In genomic region chr20:48349673-48350072, GRCh38 we compare ENCODE assay signal across 15 cellular contexts.
DNase-seq lines count a peak whose midpoint lies in the region; TF ChIP-seq lines count a peak whose summit lies in the region.
"Had no signal": no experiment of that assay in that cellular context is flagged by ENCODE, and none has a peak within 500 bp of the region (broad histone marks: within the 10 kb centered on the region; RNA-seq: fewer than 3 reads in every experiment).

No MANE protein-coding gene starts in this region.

- H3K27ac ChIP-seq in HEK293 (ENCODE audit: extremely low read depth, low read depth, low read length): no peak overlapping the region
- H3K27ac ChIP-seq: BLaER1 had no signal

- no peaks in the 10 kb centered on the region for H3K36me3 Mint-ChIP-seq in brain
- H3K36me3 Mint-ChIP-seq: CD14-positive monocyte; CD4-positive, alpha-beta memory T cell had no signal

- no peaks in the 10 kb centered on the region for H3K4me1 ChIP-seq in HEK293 (ENCODE audit: control insufficient read depth, insufficient read depth, low read length)
- H3K4me1 ChIP-seq: BLaER1 had no signal

- H3K9me3 Mint-ChIP-seq in brain: peaks cover 13 to 26% (median 21%) of the 10 kb centered on the region in 5 experiments

- H3K9me3 ChIP-seq in HEK293 (ENCODE audit: control insufficient read depth, insufficient read depth, low read depth, low read length): no peaks in the 10 kb centered on the region

- H3K27me3 Mint-ChIP-seq in brain: peaks cover 9% of the 10 kb centered on the region

- H3K4me3 ChIP-seq in HEK293 (ENCODE audit: low read depth, low read length): no peak overlapping the region
- H3K4me3 ChIP-seq: BLaER1, GM12878 had no signal

- no peaks in the 10 kb centered on the region for H3K36me3 ChIP-seq in HEK293 (ENCODE audit: control insufficient read depth in 2 of 2, insufficient read depth in 1 of 2, low read length in 2 of 2)
- H3K36me3 ChIP-seq: BLaER1 had no signal

- DNase-seq in NCI-H82 (lab: John Stamatoyannopoulos, UW) (peak; percentile 13), NCI-H82 treated with DMSO at 0.1 percent for 48 hours (lab: John Stamatoyannopoulos, UW; ENCODE audit: unreplicated experiment) (no peak), superior temporal gyrus (ENCODE audit: extremely low spot score) (peak; percentile 50), D341Med (ENCODE audit: low spot score) (no peak), NCI-H524 (lab: John Stamatoyannopoulos, UW) (no peak)
- DNase-seq: AML-193; CD4-positive, alpha-beta memory T cell; DMS79 treated with DMSO at 0.1 percent for 48 hours; GOT3; H9 had no signal

- no peak for TF ChIP-seq CTCF in HEK293 (tag by site-specific recombination; IDR thresholded peaks at IDR 0.05)
- TF ChIP-seq CTCF in brain (conservative IDR thresholded peaks at IDR 0.05): no peak

- CTCF ChIA-PET in HEK293 (lab: Yijun Ruan, JAX): interaction anchor here (1.0 to 2.6 kb wide), 2 partner anchors 19 to 54 kb away, joined by 4 to 6 read pairs; no protein-coding TSS in a partner anchor

- peak overlapping the region in 2 of 5 experiments; percentile 20 to 36 for H3K4me3 Mint-ChIP-seq in brain
- H3K4me3 Mint-ChIP-seq: CD4-positive, alpha-beta memory T cell; H9 had no signal

- H3K4me1 Mint-ChIP-seq in brain: peaks cover 43% of the 10 kb centered on the region
- H3K4me1 Mint-ChIP-seq: CD14-positive monocyte; CD4-positive, alpha-beta memory T cell; H9 had no signal

- POLR2A ChIA-PET in HEK293 (lab: Yijun Ruan, JAX): no interaction called here

- peak overlapping the region in 4 of 5 experiments; percentile 5 to 67 (median 56) for H3K27ac Mint-ChIP-seq in brain
- H3K27ac Mint-ChIP-seq: CD14-positive monocyte; CD4-positive, alpha-beta memory T cell; H9 had no signal

TF ChIP-seq in HEK293, 187 proteins besides CTCF, POLR2A, EP300 and RAD21:
- TF ChIP-seq PRDM6 (tag by site-specific recombination; IDR thresholded peaks at IDR 0.05) (peak; percentile 31; the same call in 1 of the 2 replicates), ZNF175 (tag by site-specific recombination; IDR thresholded peaks at IDR 0.05) (no peak), ZNF580 (tag by site-specific recombination; IDR thresholded peaks at IDR 0.05) (no peak), SCRT2 (tag by site-specific recombination; IDR thresholded peaks at IDR 0.05) (no peak)
TF ChIP-seq in HEK293: peak in this region for 1.

Comparison
In these comparisons a context has a peak if more than half of its experiments do, and no peak if none do; other contexts are left out.
1. DNase-seq: peak in NCI-H82 (single experiment) and superior temporal gyrus (single experiment); none in NCI-H82 treated with DMSO at 0.1 percent for 48 hours (single experiment), D341Med (single experiment) and NCI-H524 (0 of 2).